Comparison of ENCODE assay signal across 8 cellular contexts in the genomic region with DNA sequence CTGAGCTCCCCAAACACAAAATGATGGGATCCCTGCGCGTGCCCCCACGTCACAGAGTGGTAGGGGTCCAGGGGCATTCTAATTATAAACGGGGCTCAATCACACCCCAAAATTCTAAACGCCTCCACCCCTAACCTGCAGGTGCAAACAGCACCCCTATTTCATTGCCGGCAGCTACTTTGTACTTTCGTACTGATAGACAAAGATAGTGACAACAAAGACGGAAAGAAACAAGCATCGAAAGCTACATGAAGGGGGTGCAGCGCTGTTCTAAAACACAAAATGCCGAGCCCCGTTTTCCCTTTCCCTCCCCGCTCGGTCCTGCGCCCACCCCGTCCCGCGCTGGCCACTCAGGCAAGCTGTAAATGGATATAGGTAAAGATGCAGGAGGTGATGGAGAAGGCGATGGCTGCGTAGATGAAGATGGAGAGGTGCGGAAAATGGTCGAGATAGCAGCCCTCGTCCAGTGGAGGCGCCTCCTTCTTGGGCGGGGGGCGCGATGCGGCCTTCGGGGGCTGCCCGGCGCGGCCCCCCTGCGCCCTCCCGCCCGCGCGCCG. TPM values are rescaled to one million over a fixed set of nuclear protein-coding genes. Genes with fewer than 3 reads are reported as not detected.
A peak's percentile ranks its signal among the peaks of the same experiment; 100 is the strongest.
DNase-seq lines count a peak whose midpoint lies in the region; ATAC-seq and TF ChIP-seq lines count a peak whose summit lies in the region.

No MANE protein-coding gene starts in this region.

- H3K4me3 Mint-ChIP-seq in CD14-positive monocyte: peak overlapping the region; percentile 59 to 65

- TF ChIP-seq CTCF in CD14-positive monocyte (IDR thresholded peaks at IDR 0.05): no peak

- no peak overlapping the region for H3K9ac ChIP-seq in muscle layer of colon (ENCODE audit: low read length)

- intact Hi-C loops in CD14-positive monocyte (cut with micrococcal nuclease): no loop called here

- no peak for DNase-seq in CD14-positive monocyte (ENCODE audit: low spot score)
- no peak for DNase-seq in Jurkat, Clone E6-1 (ENCODE audit: low read depth, low spot score)
- DNase-seq in NCI-H2029 (lab: John Stamatoyannopoulos, UW): no peak
- no peak for DNase-seq in NCI-H2107 treated with DMSO at 0.1 percent for 48 hours (lab: John Stamatoyannopoulos, UW; ENCODE audit: unreplicated experiment)

- H3K36me3 Mint-ChIP-seq in CD14-positive monocyte: peaks cover 60 to 66% of the 10 kb centered on the region in 2 donors

- ATAC-seq in GM19463 (IDR thresholded peaks at IDR 0.05; ENCODE audit: unreplicated experiment): no peak
- ATAC-seq in GM21447 (IDR thresholded peaks at IDR 0.05; ENCODE audit: unreplicated experiment): no peak

- peak overlapping the region in 1 of 7 donors; percentile 73 for H3K27ac Mint-ChIP-seq in CD14-positive monocyte

- H3K27ac ChIP-seq in cingulate gyrus (ENCODE audit: low read depth, low read length): peak overlapping the region; percentile 77
- peak overlapping the region; percentile 44 for H3K27ac ChIP-seq in muscle layer of colon (ENCODE audit: low read depth, low read length)

- H3K36me3 ChIP-seq in muscle layer of colon (ENCODE audit: insufficient read depth, low read length): no peaks in the 10 kb centered on the region

- H3K4me1 Mint-ChIP-seq in CD14-positive monocyte: peaks cover 10% of the 10 kb centered on the region

- peaks cover 0 to 11% of the 10 kb centered on the region in 2 donors for H3K27me3 ChIP-seq in muscle layer of colon (ENCODE audit: control insufficient read depth in 1 of 2, insufficient read depth in 2 of 2, low read length in 2 of 2)

- H3K9me3 Mint-ChIP-seq in CD14-positive monocyte: peaks cover 0 to 9% (median 3%) of the 10 kb centered on the region in 7 donors

- H3K9me3 ChIP-seq in muscle layer of colon (ENCODE audit: low read length): no peaks in the 10 kb centered on the region

- peaks cover 17 to 30% (median 27%) of the 10 kb centered on the region in 3 donors for H3K27me3 Mint-ChIP-seq in CD14-positive monocyte (ENCODE audit: low read depth in 3 of 3)

- H3K4me1 ChIP-seq in muscle layer of colon (ENCODE audit: insufficient read depth, low read length): peaks cover 8% of the 10 kb centered on the region

- H3K4me3 ChIP-seq in Jurkat, Clone E6-1 (ENCODE audit: low read length): peak overlapping the region; percentile 64
- H3K4me3 ChIP-seq in muscle layer of colon (ENCODE audit: low read depth in 1 of 2, low read length in 2 of 2): peak overlapping the region; percentile 58 to 70

RNA-seq across cellular contexts. Expression of a gene that starts 14.0 kb away (rescaled TPM):
- polyA plus RNA-seq in CD14-positive monocyte: 10 to 100 TPM in 1 of 2 donors, 1 to 10 TPM in 1; 6.9 to 10.8 TPM
- 28.9 TPM for polyA plus RNA-seq in Jurkat, Clone E6-1 (2012; ENCODE audit: insufficient read depth, insufficient read length)

RNA-seq across cellular contexts. Expression of a gene that starts 14.3 kb away (rescaled TPM):
- 10 to 100 TPM; 81.6 to 84.9 TPM for polyA plus RNA-seq in CD14-positive monocyte
- 71.4 TPM for polyA plus RNA-seq in Jurkat, Clone E6-1 (2012; ENCODE audit: insufficient read depth, insufficient read length)

RNA-seq across cellular contexts. Expression of a gene that starts 31.5 kb away (rescaled TPM):
- polyA plus RNA-seq in CD14-positive monocyte: under 1 TPM; 0.72 to 0.96 TPM
- polyA plus RNA-seq in Jurkat, Clone E6-1 (2012; ENCODE audit: insufficient read depth, insufficient read length): 22.0 TPM
